In the genomic region with DNA sequence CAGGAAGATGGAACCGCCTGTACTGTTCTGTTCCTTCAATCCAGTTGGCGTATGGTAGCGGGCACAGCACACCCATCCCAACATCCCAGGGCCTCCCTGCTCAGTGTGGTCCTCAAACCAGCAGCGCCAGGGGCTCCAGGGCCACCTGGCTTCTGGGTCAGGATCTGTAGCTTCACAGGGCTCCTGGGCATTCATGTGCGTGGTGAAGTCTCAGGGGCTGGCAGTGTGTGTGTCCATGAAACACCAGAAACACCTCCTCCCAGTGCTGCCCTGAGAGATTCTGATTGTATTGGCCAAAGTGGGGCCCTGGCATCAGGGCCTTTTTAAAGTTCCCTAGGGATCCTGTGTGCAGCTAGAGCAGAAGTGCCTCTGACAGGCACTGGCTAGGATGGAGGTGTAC, we compare ENCODE assay signal across 13 cellular contexts.
"Had no signal": no experiment of that assay in that cellular context is flagged by ENCODE, and none has a peak within 500 bp of the region (broad histone marks: within the 10 kb centered on the region; RNA-seq: fewer than 3 reads in every experiment).

No MANE protein-coding gene starts in this region.

- H3K9me3 ChIP-seq: breast epithelium, pancreas had no signal

- ATAC-seq: activated T-cell treated with anti-CD3 and anti-CD28 coated beads, Interleukin-2, amount 50 U/mL, for 4 hours; esophagus mucosa; pancreas; stimulated activated naive B cell treated with anti-CD40 and anti-IgM and Interleukin-4, amounts not matched to agents 10 μg/mL and 1 μg/mL and 100 μg/mL, for 72 hours had no signal

- H3K27ac ChIP-seq: pancreas had no signal

- DNase-seq: activated CD4-positive, alpha-beta memory T cell treated with anti-CD3 and anti-CD28 coated beads for 36 hours; activated gamma-delta T cell treated with Interleukin-2 at 50 U/mL for 16 hours; activated naive CD8-positive, alpha-beta T cell treated with anti-CD3 and anti-CD28 coated beads for 36 hours; activated T-cell treated with anti-CD3 and anti-CD28 coated beads, Interleukin-2, amount 50 U/mL, for 4 hours; anterior cingulate cortex; naive B cell; retina; stimulated activated CD4-positive, alpha-beta T cell treated with anti-CD3 and anti-CD28 coated beads, Interleukin-2, amount 100 ng/mL, for 24 hours; stimulated activated naive B cell treated with anti-CD40 and anti-IgM and Interleukin-4, amounts not matched to agents 10 μg/mL and 1 μg/mL and 100 μg/mL, for 72 hours; SW 1271 had no signal

- H3K4me3 ChIP-seq: breast epithelium, pancreas had no signal

- H3K36me3 ChIP-seq: breast epithelium, pancreas had no signal

- H3K4me1 ChIP-seq: breast epithelium, pancreas had no signal

- H3K27me3 ChIP-seq: breast epithelium, pancreas had no signal
